31 cellular contexts compared by ENCODE assay signal in the genomic region with DNA sequence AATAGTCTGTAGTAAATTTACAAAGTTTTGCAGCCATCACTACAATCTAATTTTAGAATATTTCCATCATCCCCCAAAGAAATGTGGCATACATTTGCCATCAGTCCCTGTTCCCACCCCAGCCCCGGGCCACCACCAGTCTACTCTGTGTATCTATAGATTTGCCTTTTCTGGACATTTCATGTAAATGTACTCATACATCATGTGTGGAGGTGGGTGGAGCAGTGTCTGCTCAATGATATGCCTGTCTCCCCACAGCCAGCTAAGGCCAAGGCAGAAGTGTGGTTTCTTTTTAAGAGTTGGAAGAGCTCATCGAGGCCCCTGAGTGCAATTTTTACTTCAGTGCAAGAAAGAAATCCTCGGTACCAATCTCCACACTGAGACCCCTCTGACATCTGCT.
DNase-seq lines count a peak whose midpoint lies in the region; ATAC-seq and TF ChIP-seq lines count a peak whose summit lies in the region.
"Had no signal": no experiment of that assay in that cellular context is flagged by ENCODE, and none has a peak within 500 bp of the region (broad histone marks: within the 10 kb centered on the region; RNA-seq: fewer than 3 reads in every experiment).

No MANE protein-coding gene starts in this region.

- in situ Hi-C loops in IMR-90 (cut with MboI; ENCODE audit: low sequenced_read_pairs), result no loop called here

- H3K36me3 Mint-ChIP-seq in endothelial cell (ENCODE audit: low read depth, unreplicated experiment), result peaks cover 36% of the 10 kb centered on the region
- H3K36me3 Mint-ChIP-seq: activated naive CD8-positive, alpha-beta T cell treated with anti-CD3 and anti-CD28 coated beads, Interleukin-2, amount 10 ng/mL, durations not matched to agents 7 days and 5 days had no signal

- dilution Hi-C loops in IMR-90 (cut with HindIII; ENCODE audit: low sequenced_read_pairs, unreplicated experiment), result no loop called here

- H3K9me3 ChIP-seq in IMR-90 (ENCODE audit: control insufficient read depth, insufficient read depth, low read length) (no peaks in the 10 kb centered on the region), OCI-LY7 (ENCODE audit: low read length) (no peaks in the 10 kb centered on the region), right lobe of liver (no peaks in the 10 kb centered on the region)
- H3K9me3 ChIP-seq: BE2C, lower lobe of right lung had no signal

- H2AK5ac ChIP-seq in IMR-90 (ENCODE audit: low read depth, low read length), result no peak overlapping the region

- H3K79me1 ChIP-seq in IMR-90 (ENCODE audit: low read depth in 1 of 2, low read length in 2 of 2), result no peaks in the 10 kb centered on the region

- no peaks in the 10 kb centered on the region for H3K36me3 ChIP-seq in IMR-90 (ENCODE audit: control insufficient read depth, insufficient read depth, low read length)
- H3K36me3 ChIP-seq in OCI-LY7 (ENCODE audit: insufficient read depth, low read length), result no peaks in the 10 kb centered on the region
- no peaks in the 10 kb centered on the region for H3K36me3 ChIP-seq in rectal smooth muscle tissue (ENCODE audit: control insufficient read depth, insufficient read depth, low read length)
- H3K36me3 ChIP-seq in right lobe of liver, result no peaks in the 10 kb centered on the region
- H3K36me3 ChIP-seq: BE2C, lower lobe of right lung, spleen had no signal

- H3K9me2 ChIP-seq in OCI-LY7 (ENCODE audit: insufficient read depth, low read length), result no peaks in the 10 kb centered on the region

- no peaks in the 10 kb centered on the region for H3K9me3 Mint-ChIP-seq in endothelial cell (ENCODE audit: unreplicated experiment)
- H3K9me3 Mint-ChIP-seq: activated naive CD8-positive, alpha-beta T cell treated with anti-CD3 and anti-CD28 coated beads, Interleukin-2, amount 10 ng/mL, durations not matched to agents 7 days and 5 days had no signal

- no peaks in the 10 kb centered on the region for H3K79me2 ChIP-seq in OCI-LY7 (ENCODE audit: insufficient read depth, low read depth, low read length)
- H3K79me2 ChIP-seq: parathyroid adenoma had no signal

- CTCF ChIA-PET in IMR-90 (lab: Yijun Ruan, JAX), result interaction anchor here (1.0 kb wide), 1 partner anchor 9 kb away, joined by 4 read pairs; no protein-coding TSS in a partner anchor
- CTCF ChIA-PET in OCI-LY7 (lab: Charles Lee; ENCODE audit: unreplicated experiment), result no interaction called here

- BruUV-seq in IMR-90 (replicated peaks; lab: Mats Ljungman, UMichigan), result no TSS peak
- no TSS peak for BruUV-seq in OCI-LY7 (replicated peaks; lab: Mats Ljungman, UMichigan)

- no peak overlapping the region for H4K5ac ChIP-seq in IMR-90 (ENCODE audit: low read depth, low read length)

- no peak overlapping the region for H3K23ac ChIP-seq in IMR-90 (ENCODE audit: low read depth, low read length)

- no peak overlapping the region for H3K56ac ChIP-seq in IMR-90 (ENCODE audit: extremely low read depth, insufficient read depth, low read length)

- no peak overlapping the region for H2BK15ac ChIP-seq in IMR-90 (ENCODE audit: low read depth, low read length)

- H2BK20ac ChIP-seq in IMR-90 (ENCODE audit: low read depth, low read length), result no peak overlapping the region

- no peak overlapping the region for H2BK120ac ChIP-seq in IMR-90 (ENCODE audit: low read depth, low read length)

- intact Hi-C loops in IMR-90 (cut with micrococcal nuclease), result no loop called here
- intact Hi-C loops in OCI-LY7 (cut with micrococcal nuclease; ENCODE audit: unreplicated experiment), result no loop called here
- intact Hi-C loops in right lobe of liver (cut with DNase I), result no loop called here

- POLR2A ChIA-PET in IMR-90 (lab: Charles Lee; ENCODE audit: unreplicated experiment) (no interaction called here), OCI-LY7 (lab: Charles Lee) (no interaction called here)

- H3K4me1 ChIP-seq in IMR-90 (ENCODE audit: control insufficient read depth, insufficient read depth, low read length), result peaks cover 4% of the 10 kb centered on the region
- H3K4me1 ChIP-seq in OCI-LY7 (ENCODE audit: insufficient read depth, low read length, poor library complexity, severe bottlenecking), result peaks cover 6% of the 10 kb centered on the region
- peaks cover 19% of the 10 kb centered on the region for H3K4me1 ChIP-seq in rectal smooth muscle tissue (ENCODE audit: control insufficient read depth, insufficient read depth, low read length)
- peaks cover 0 to 3% (median 0%) of the 10 kb centered on the region in 4 donors for H3K4me1 ChIP-seq in right lobe of liver
- H3K4me1 ChIP-seq: BE2C, lower lobe of right lung, parathyroid adenoma had no signal

- H2BK5ac ChIP-seq in IMR-90 (ENCODE audit: low read depth, low read length, poor library complexity, severe bottlenecking), result no peak overlapping the region

- no peaks in the 10 kb centered on the region for H4K20me1 ChIP-seq in IMR-90 (ENCODE audit: insufficient read depth, low read length)
- H4K20me1 ChIP-seq in OCI-LY7 (ENCODE audit: insufficient read depth, low read length), result no peaks in the 10 kb centered on the region

- H3K27ac ChIP-seq in IMR-90 (ENCODE audit: insufficient read depth, low read length) (no peak overlapping the region), OCI-LY7 (ENCODE audit: low read depth, low read length, poor library complexity, severe bottlenecking) (no peak overlapping the region), rectal smooth muscle tissue (ENCODE audit: low read depth, low read length) (peak overlapping the region; percentile 65), right lobe of liver (no peak overlapping the region)
- H3K27ac ChIP-seq: lower lobe of right lung, parathyroid adenoma, spleen had no signal

- no peak overlapping the region for H3K4me2 ChIP-seq in IMR-90 (ENCODE audit: low read depth, low read length)
- H3K4me2 ChIP-seq in OCI-LY7 (ENCODE audit: low read length), result no peak overlapping the region

- no peak overlapping the region for H3K14ac ChIP-seq in IMR-90 (replicated peaks; ENCODE audit: low read depth, low read length)

- H4K91ac ChIP-seq in IMR-90 (ENCODE audit: insufficient read depth, low read depth, low read length), result no peak overlapping the region

- ATAC-seq in IMR-90 (ENCODE audit: low read depth) (no peak), GM18502 (IDR thresholded peaks at IDR 0.05; ENCODE audit: poor library complexity, unreplicated experiment) (no peak), right lobe of liver (no peak)
- ATAC-seq: HCT116; HepG2; lower lobe of right lung; naive thymus-derived CD8-positive, alpha-beta T cell; stimulated activated naive CD8-positive, alpha-beta T cell treated with anti-CD3 and anti-CD28 coated beads, Interleukin-15, amount 100 ng/mL, for 72 hours had no signal

- H3K4me3 ChIP-seq in IMR-90 (ENCODE audit: insufficient read depth, low read depth, low read length), result no peak overlapping the region
- H3K4me3 ChIP-seq in OCI-LY7 (ENCODE audit: low read depth, low read length, poor library complexity, severe bottlenecking), result no peak overlapping the region
- no peak overlapping the region for H3K4me3 ChIP-seq in rectal smooth muscle tissue (ENCODE audit: low read length)
- H3K4me3 ChIP-seq in right lobe of liver, result no peak overlapping the region
- H3K4me3 ChIP-seq: lower lobe of right lung, spleen had no signal

- H3K27ac Mint-ChIP-seq in endothelial cell (ENCODE audit: unreplicated experiment), result peak overlapping the region; percentile 23
- H3K27ac Mint-ChIP-seq: activated B cell treated with CpG ODN at 0.5 μM for 24 hours; activated naive CD8-positive, alpha-beta T cell treated with anti-CD3 and anti-CD28 coated beads, Interleukin-2, amount 10 ng/mL, durations not matched to agents 7 days and 5 days; activated T-cell treated with anti-CD3 and anti-CD28 coated beads, Interleukin-2, amount 50 U/mL, for 24 hours; naive thymus-derived CD8-positive, alpha-beta T cell; stimulated activated naive CD8-positive, alpha-beta T cell treated with anti-CD3 and anti-CD28 coated beads, Interleukin-15, amount 100 ng/mL, for 72 hours had no signal

- no peak for TF ChIP-seq RAD21 in IMR-90 (IDR thresholded peaks at IDR 0.05; ENCODE audit: low read length)

- peak overlapping the region; percentile 11; the same call in 1 of the 2 replicates for H3K18ac ChIP-seq in IMR-90 (ENCODE audit: low read depth, low read length)

- no peaks in the 10 kb centered on the region for H3K9me1 ChIP-seq in IMR-90 (ENCODE audit: insufficient read depth, low read length)

- 17% methylated on average over 1 of the region's 3 CpGs; no CpG with 5 or more reads in 1 of the 2 experiments for WGBS in IMR-90 (ENCODE audit: extremely low coverage in 2 of 2, insufficient read length in 1 of 2), 2 experiments
- WGBS in right lobe of liver (ENCODE audit: insufficient coverage, low coverage, low lambda C conversion rate, missing lambda C conversion rate), result 80% methylated on average over 2 of the region's 3 CpGs

- no peak overlapping the region for H2AK9ac ChIP-seq in IMR-90 (replicated peaks; ENCODE audit: low read depth, low read length, poor library complexity)

- H3K27me3 ChIP-seq in IMR-90 (ENCODE audit: control insufficient read depth, insufficient read depth, low read length) (peaks cover 11% of the 10 kb centered on the region), rectal smooth muscle tissue (ENCODE audit: control insufficient read depth, insufficient read depth, low read length) (no peaks in the 10 kb centered on the region), right lobe of liver (no peaks in the 10 kb centered on the region)
- H3K27me3 ChIP-seq: BE2C, spleen had no signal

- H2AFZ ChIP-seq in IMR-90 (replicated peaks; ENCODE audit: low read length, poor library complexity), result no peak overlapping the region
- H2AFZ ChIP-seq in OCI-LY7 (ENCODE audit: low read length), result 0 out of 2 replicates have a peak overlapping the region, but pooled peaks have one; percentile 17
- H2AFZ ChIP-seq: parathyroid adenoma had no signal

- peaks cover 39% of the 10 kb centered on the region for H3K4me1 Mint-ChIP-seq in endothelial cell (ENCODE audit: unreplicated experiment)
- H3K4me1 Mint-ChIP-seq: activated naive CD8-positive, alpha-beta T cell treated with anti-CD3 and anti-CD28 coated beads, Interleukin-2, amount 10 ng/mL, durations not matched to agents 7 days and 5 days; stimulated activated naive CD8-positive, alpha-beta T cell treated with anti-CD3 and anti-CD28 coated beads, Interleukin-15, amount 100 ng/mL, for 72 hours had no signal

- peak overlapping the region; percentile 22 for H3K4me3 Mint-ChIP-seq in endothelial cell (ENCODE audit: unreplicated experiment)
- H3K4me3 Mint-ChIP-seq: activated B cell treated with CpG ODN at 0.5 μM for 24 hours; activated naive CD8-positive, alpha-beta T cell treated with anti-CD3 and anti-CD28 coated beads, Interleukin-2, amount 10 ng/mL, durations not matched to agents 7 days and 5 days; activated T-cell treated with anti-CD3 and anti-CD28 coated beads, Interleukin-2, amount 50 U/mL, for 24 hours; naive thymus-derived CD8-positive, alpha-beta T cell; stimulated activated naive CD8-positive, alpha-beta T cell treated with anti-CD3 and anti-CD28 coated beads, Interleukin-15, amount 100 ng/mL, for 72 hours had no signal

- DNase-seq in IMR-90, result no peak
- no peak for DNase-seq in OCI-LY7 (ENCODE audit: low spot score)
- no peak for DNase-seq in endothelial cell (ENCODE audit: low spot score)
- no peak for DNase-seq in stimulated activated CD4-positive, alpha-beta T cell treated with anti-CD3 and anti-CD28 coated beads, Interleukin-15, amount 100 ng/mL, for 24 hours
- no peak for DNase-seq in right lobe of liver
- DNase-seq: ACHN; activated B cell treated with CpG ODN at 0.5 μM for 24 hours; activated CD4-positive, alpha-beta T cell treated with anti-CD3 and anti-CD28 coated beads, Interleukin-2, amount 50 U/mL, for 1 hour; activated effector memory CD4-positive, alpha-beta T cell treated with anti-CD3 and anti-CD28 coated beads, Interleukin-2, amount 50 U/mL, for 16 hours; activated naive CD8-positive, alpha-beta T cell treated with anti-CD3 and anti-CD28 coated beads, Interleukin-2, amount 10 ng/mL, durations not matched to agents 7 days and 5 days; activated T-cell treated with anti-CD3 and anti-CD28 coated beads, Interleukin-2, amount 50 U/mL, for 24 hours; aorta; BE2C; cortex of kidney; DMS53; effector memory CD4-positive, alpha-beta T cell; erythroblast; hippocampal formation; lower lobe of right lung; NCI-H1694 treated with DMSO at 0.1 percent for 48 hours; NCI-H446; spleen; stimulated activated CD8-positive, alpha-beta memory T cell treated with anti-CD3 and anti-CD28 coated beads, Interleukin-4, amount 100 ng/mL, for 48 hours; stimulated activated naive CD8-positive, alpha-beta T cell treated with anti-CD3 and anti-CD28 coated beads, Interleukin-15, amount 100 ng/mL, for 72 hours; T-helper 1 cell had no signal

- no peak overlapping the region for H4K8ac ChIP-seq in IMR-90 (ENCODE audit: low read depth in 2 of 2, low read length in 2 of 2)

- no peak overlapping the region; the same call in 1 of the 2 replicates for H3K9ac ChIP-seq in IMR-90 (ENCODE audit: low read depth, low read length)
- no peak overlapping the region for H3K9ac ChIP-seq in rectal smooth muscle tissue (ENCODE audit: low read length)
- H3K9ac ChIP-seq: parathyroid adenoma had no signal

- TF ChIP-seq CTCF in IMR-90 (conservative IDR thresholded peaks at IDR 0.05; ENCODE audit: low read depth, low read length) (no peak), OCI-LY7 (conservative IDR thresholded peaks at IDR 0.05; ENCODE audit: low read length) (no peak), endothelial cell (IDR thresholded peaks at IDR 0.05; ENCODE audit: unreplicated experiment) (no peak), right lobe of liver (IDR thresholded peaks at IDR 0.05) (no peak)

- TF ChIP-seq POLR2A in IMR-90 (IDR thresholded peaks at IDR 0.05; ENCODE audit: low read depth, low read length) (no peak), right lobe of liver (IDR thresholded peaks at IDR 0.05) (no peak)

- peaks cover 38% of the 10 kb centered on the region for H3K27me3 Mint-ChIP-seq in endothelial cell (ENCODE audit: unreplicated experiment)
- H3K27me3 Mint-ChIP-seq: activated B cell treated with CpG ODN at 0.5 μM for 24 hours had no signal

- no peak overlapping the region for H3K4ac ChIP-seq in IMR-90 (ENCODE audit: low read depth, low read length)
